In genomic region chr1:170730443-170730842, GRCh38 we compare ENCODE assay signal across 20 cellular contexts.
DNase-seq lines count a peak whose midpoint lies in the region; ATAC-seq and TF ChIP-seq lines count a peak whose summit lies in the region.
"Had no signal": no experiment of that assay in that cellular context is flagged by ENCODE, and none has a peak within 500 bp of the region (broad histone marks: within the 10 kb centered on the region; RNA-seq: fewer than 3 reads in every experiment).

No MANE protein-coding gene starts in this region.

- no peak for TF ChIP-seq RAD21 in IMR-90 (IDR thresholded peaks at IDR 0.05; ENCODE audit: low read length)

- no peak overlapping the region for H3K23ac ChIP-seq in IMR-90 (ENCODE audit: low read depth, low read length)

- no peak overlapping the region for H2BK20ac ChIP-seq in IMR-90 (ENCODE audit: low read depth, low read length)

- H3K36me3 ChIP-seq in IMR-90 (ENCODE audit: control insufficient read depth, insufficient read depth, low read length) (peaks cover 17% of the 10 kb centered on the region), psoas muscle (ENCODE audit: insufficient read depth in 1 of 2, low read depth in 1 of 2) (peaks cover 0 to 23% of the 10 kb centered on the region in 2 donors)

- no peak overlapping the region for H2AK9ac ChIP-seq in IMR-90 (replicated peaks; ENCODE audit: low read depth, low read length, poor library complexity)

- no peak overlapping the region for H3K27ac ChIP-seq in IMR-90 (ENCODE audit: insufficient read depth, low read length)
- peak overlapping the region; percentile 97 for H3K27ac ChIP-seq in psoas muscle
- H3K27ac ChIP-seq: esophagus squamous epithelium, KMS-11 had no signal

- TF ChIP-seq POLR2A in IMR-90 (IDR thresholded peaks at IDR 0.05; ENCODE audit: low read depth, low read length) = no peak

- H3K18ac ChIP-seq in IMR-90 (ENCODE audit: low read depth, low read length) = no peak overlapping the region

- dilution Hi-C loops in IMR-90 (cut with HindIII; ENCODE audit: low sequenced_read_pairs, unreplicated experiment) = no loop called here

- BruUV-seq in IMR-90 (replicated peaks; lab: Mats Ljungman, UMichigan) = no TSS peak

- POLR2A ChIA-PET in IMR-90 (lab: Charles Lee; ENCODE audit: unreplicated experiment) (no interaction called here), GM10248 (lab: Yijun Ruan, JAX) (no interaction called here)

- H3K9ac ChIP-seq in IMR-90 (ENCODE audit: low read depth, low read length) = no peak overlapping the region
- H3K9ac ChIP-seq: KMS-11 had no signal

- no peak overlapping the region for H2BK5ac ChIP-seq in IMR-90 (ENCODE audit: low read depth, low read length, poor library complexity, severe bottlenecking)

- H3K27me3 ChIP-seq in IMR-90 (ENCODE audit: control insufficient read depth, insufficient read depth, low read length) (no peaks in the 10 kb centered on the region), psoas muscle (ENCODE audit: insufficient read depth in 3 of 3, low read length in 2 of 3) (no peaks in the 10 kb centered on the region)
- H3K27me3 ChIP-seq: esophagus squamous epithelium had no signal

- in situ Hi-C loops in IMR-90 (cut with MboI; ENCODE audit: low sequenced_read_pairs) = no loop called here

- no peak overlapping the region; the same call in 1 of the 2 replicates for H3K14ac ChIP-seq in IMR-90 (replicated peaks; ENCODE audit: low read depth, low read length)

- H2BK120ac ChIP-seq in IMR-90 (ENCODE audit: low read depth, low read length) = peak overlapping the region; percentile 38

- H2AFZ ChIP-seq in IMR-90 (replicated peaks; ENCODE audit: low read length, poor library complexity) = no peak overlapping the region

- peak; percentile 56 for DNase-seq in AG08395 (ENCODE audit: low spot score)
- DNase-seq in IMR-90 = peak; percentile 49
- DNase-seq in fibroblast of mammary gland (ENCODE audit: low read depth) = peak; percentile 52
- DNase-seq in psoas muscle = no peak
- DNase-seq in GM10248 (ENCODE audit: extremely low spot score) = no peak
- DNase-seq in NCI-H2196 treated with DMSO at 0.1 percent for 48 hours (lab: John Stamatoyannopoulos, UW; ENCODE audit: unreplicated experiment) = no peak
- DNase-seq: activated naive CD4-positive, alpha-beta T cell treated with anti-CD3 and anti-CD28 coated beads, Interleukin-2, amount 10 ng/mL, durations not matched to agents 7 days and 5 days; activated T-cell treated with anti-CD3 and anti-CD28 coated beads, Interleukin-2, amount 50 U/mL, for 72 hours; aorta; cerebellar nuclear complex; DMS 273 treated with DMSO at 0.1 percent for 48 hours; effector memory CD4-positive, alpha-beta T cell; esophagus squamous epithelium; immature natural killer cell; NCI-H2029 treated with DMSO at 0.1 percent for 48 hours; NCI-H510A; RPMI8226 had no signal

- intact Hi-C loops in IMR-90 (cut with micrococcal nuclease) (no loop called here), psoas muscle (cut with DNase I) (loop anchor here (5.0 to 10.0 kb wide), 3 partner anchors 38 to 196 kb away; partner anchors contain the start of gene GORAB (in 1 of the 2))

- CTCF ChIA-PET in IMR-90 (lab: Yijun Ruan, JAX) = no interaction called here
- CTCF ChIA-PET in GM10248 (lab: Yijun Ruan, JAX) = interaction anchor here (1.4 kb wide), 2 partner anchors 12 to 20 kb away, joined by 3 to 4 read pairs; no protein-coding TSS in a partner anchor

- no CpG with 5 or more reads among the region's 6 CpGs for WGBS in IMR-90 (ENCODE audit: extremely low coverage in 2 of 2, insufficient read length in 1 of 2), 2 experiments
- WGBS in psoas muscle, 3 donors = 64 to 73% (median 67%) methylated on average over 6 of the region's 6 CpGs

- no peak overlapping the region; the same call in 1 of the 2 replicates for H3K4ac ChIP-seq in IMR-90 (ENCODE audit: low read depth, low read length)

- H3K4me1 ChIP-seq in IMR-90 (ENCODE audit: control insufficient read depth, insufficient read depth, low read length) (peaks cover 12% of the 10 kb centered on the region), psoas muscle (peaks cover 55% of the 10 kb centered on the region)
- H3K4me1 ChIP-seq: esophagus squamous epithelium had no signal

- H2AK5ac ChIP-seq in IMR-90 (ENCODE audit: low read depth, low read length) = no peak overlapping the region

- peaks cover 0 to 18% of the 10 kb centered on the region in 2 experiments; a peak in 2 of 4 replicates for H3K79me1 ChIP-seq in IMR-90 (ENCODE audit: low read depth in 1 of 2, low read length in 2 of 2)

- H4K8ac ChIP-seq in IMR-90 (ENCODE audit: low read depth in 2 of 2, low read length in 2 of 2) = no peak overlapping the region

- H3K9me1 ChIP-seq in IMR-90 (ENCODE audit: insufficient read depth, low read length) = peaks cover 12% of the 10 kb centered on the region

- TF ChIP-seq CTCF in IMR-90 (conservative IDR thresholded peaks at IDR 0.05; ENCODE audit: low read depth, low read length) (no peak), fibroblast of mammary gland (conservative IDR thresholded peaks at IDR 0.05; ENCODE audit: control insufficient read depth, insufficient read depth, low read depth, low read length) (no peak), psoas muscle (IDR thresholded peaks at IDR 0.05) (no peak), GM10248 (IDR thresholded peaks at IDR 0.05; ENCODE audit: control extremely low read depth, extremely low read depth, low read depth, missing control alignments) (no peak)

- H3K9me3 ChIP-seq in IMR-90 (ENCODE audit: control insufficient read depth, insufficient read depth, low read length) (no peaks in the 10 kb centered on the region), psoas muscle (no peaks in the 10 kb centered on the region)
- H3K9me3 ChIP-seq: esophagus squamous epithelium had no signal

- H3K4me3 ChIP-seq in IMR-90 (ENCODE audit: insufficient read depth, low read depth, low read length) (no peak overlapping the region), fibroblast of mammary gland (ENCODE audit: control insufficient read depth, low read depth, low read length) (no peak overlapping the region), psoas muscle (peak overlapping the region; percentile 48)
- H3K4me3 ChIP-seq: esophagus squamous epithelium had no signal

- no peak overlapping the region for H4K5ac ChIP-seq in IMR-90 (ENCODE audit: low read depth, low read length)

- H3K4me2 ChIP-seq in IMR-90 (ENCODE audit: low read depth, low read length) = no peak overlapping the region
- H3K4me2 ChIP-seq: KMS-11 had no signal

- no peak overlapping the region for H3K56ac ChIP-seq in IMR-90 (ENCODE audit: extremely low read depth, insufficient read depth, low read length)

- H4K91ac ChIP-seq in IMR-90 (ENCODE audit: insufficient read depth, low read depth, low read length) = no peak overlapping the region

- H4K20me1 ChIP-seq in IMR-90 (ENCODE audit: insufficient read depth, low read length) = no peaks in the 10 kb centered on the region

- ATAC-seq in IMR-90 (ENCODE audit: low read depth) = peak; percentile 11; the same call in 1 of the 2 replicates
- peak in 2 of 4 donors; percentile 3 to 12 for ATAC-seq in psoas muscle
- no peak for ATAC-seq in HG02610 (IDR thresholded peaks at IDR 0.05; ENCODE audit: unreplicated experiment)
- no peak for ATAC-seq in HG02884 (IDR thresholded peaks at IDR 0.05; ENCODE audit: unreplicated experiment)
- ATAC-seq: activated T-cell treated with anti-CD3 and anti-CD28 coated beads, Interleukin-2, amount 50 U/mL, for 72 hours had no signal

- no peak overlapping the region for H2BK15ac ChIP-seq in IMR-90 (ENCODE audit: low read depth, low read length)

TF ChIP-seq in IMR-90, 13 proteins besides CTCF, POLR2A, EP300 and RAD21:
- no peak for TF ChIP-seq MAFK (IDR thresholded peaks at IDR 0.05; ENCODE audit: low read depth, low read length)

Comparison
In these comparisons a context has a peak if more than half of its experiments do, and no peak if none do; other contexts are left out.
1. DNase-seq: peak in AG08395 (single experiment), IMR-90 (single experiment) and fibroblast of mammary gland (single experiment); none in psoas muscle (0 of 2), GM10248 (single experiment) and NCI-H2196 treated with DMSO at 0.1 percent for 48 hours (single experiment).